ENCODE assay signal across 22 cellular contexts in the genomic region with DNA sequence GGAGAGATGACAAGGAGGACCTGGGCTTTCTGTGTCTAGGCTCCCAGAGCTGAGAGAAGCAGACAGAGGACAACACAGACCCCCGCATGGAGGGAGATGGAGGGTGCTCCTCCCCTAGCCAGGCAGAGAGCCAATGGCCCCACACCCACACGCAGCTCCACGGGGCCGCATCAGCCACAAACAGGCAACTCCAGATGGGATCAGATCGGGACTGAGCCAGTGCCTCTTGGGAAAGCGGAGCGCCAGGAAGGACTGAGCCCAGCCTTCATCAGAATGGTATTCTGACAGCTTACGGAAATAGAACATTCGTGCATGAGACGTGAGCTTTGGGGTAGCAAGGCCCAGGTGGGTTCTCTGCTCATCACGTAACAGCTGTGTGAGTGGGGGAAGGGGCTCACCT.
DNase-seq lines count a peak whose midpoint lies in the region; ATAC-seq, FAIRE-seq and TF ChIP-seq lines count a peak whose summit lies in the region.
"Had no signal": no experiment of that assay in that cellular context is flagged by ENCODE, and none has a peak within 500 bp of the region (broad histone marks: within the 10 kb centered on the region; RNA-seq: fewer than 3 reads in every experiment).

No MANE protein-coding gene starts in this region.

- H3K27me3 ChIP-seq in neuronal stem cell (ENCODE audit: control insufficient read depth in 3 of 3, insufficient read depth in 3 of 3, low read depth in 1 of 3, low read length in 3 of 3) (no peaks in the 10 kb centered on the region), gastrocnemius medialis (no peaks in the 10 kb centered on the region)
- H3K27me3 ChIP-seq: Peyer's patch had no signal

- ATAC-seq in A549 (no peak), gastrocnemius medialis (no peak)
- ATAC-seq: CD8-positive, alpha-beta T cell; SK-N-SH treated with all-trans-retinoic acid at 6 μM for 48 hours had no signal

- H3K4ac ChIP-seq in neuronal stem cell (ENCODE audit: low read length): no peak overlapping the region

- H2BK120ac ChIP-seq in neuronal stem cell (ENCODE audit: low read depth, low read length): no peak overlapping the region

- intact Hi-C loops in gastrocnemius medialis (cut with DNase I; ENCODE audit: low total_unique reads): no loop called here

- no peak for FAIRE-seq in A549 (lab: Jason Lieb, UNC)
- FAIRE-seq: GM19239 had no signal

- no peak overlapping the region for H2AFZ ChIP-seq in neuronal stem cell (ENCODE audit: low read length)

- H3K36me3 ChIP-seq in neuronal stem cell (replicated peaks in 1 of 2; ENCODE audit: control insufficient read depth in 2 of 2, insufficient read depth in 2 of 2, low read length in 2 of 2) (no peaks in the 10 kb centered on the region), gastrocnemius medialis (no peaks in the 10 kb centered on the region)
- H3K36me3 ChIP-seq: Peyer's patch had no signal

- WGBS in A549 (ENCODE audit: missing lambda C conversion rate): 95% methylated on average over 10 of the region's 11 CpGs
- WGBS in neuronal stem cell (ENCODE audit: extremely low coverage in 2 of 2, insufficient read length in 2 of 2, insufficient replicate concordance in 1 of 2), 2 donors: no CpG with 5 or more reads among the region's 11 CpGs

- in situ Hi-C loops in gastrocnemius medialis (cut with MboI; ENCODE audit: low sequenced_read_pairs in 4 of 4) (loop anchor here in 1 of 4 donors (25.0 kb wide), 2 partner anchors 92 to 108 kb away; no protein-coding TSS in a partner anchor), G401 (cut with HindIII; ENCODE audit: low sequenced_read_pairs) (no loop called here)

- H3K14ac ChIP-seq in neuronal stem cell (ENCODE audit: low read length): peak overlapping the region; percentile 31

- H2AK5ac ChIP-seq in neuronal stem cell (ENCODE audit: low read depth, low read length): no peak overlapping the region

- no peak overlapping the region for H3K9ac ChIP-seq in neuronal stem cell (ENCODE audit: low read depth, low read length, poor library complexity)

- no peak overlapping the region for H4K8ac ChIP-seq in neuronal stem cell (ENCODE audit: low read depth, low read length)

- TF ChIP-seq EP300 in A549 (IDR thresholded peaks at IDR 0.05): no peak

- no peak overlapping the region for H3K18ac ChIP-seq in neuronal stem cell (ENCODE audit: low read length)

- H3K4me1 ChIP-seq in A549: peaks cover 34% of the 10 kb centered on the region
- H3K4me1 ChIP-seq in neuronal stem cell (ENCODE audit: control insufficient read depth in 2 of 2, insufficient read depth in 1 of 2, low read depth in 1 of 2, low read length in 2 of 2): no peaks in the 10 kb centered on the region
- H3K4me1 ChIP-seq in gastrocnemius medialis: no peaks in the 10 kb centered on the region
- H3K4me1 ChIP-seq: Peyer's patch had no signal

- POLR2A ChIA-PET in A549 (lab: Yijun Ruan, JAX): no interaction called here

- TF ChIP-seq CTCF in A549 (IDR thresholded peaks at IDR 0.05): no peak
- no peak for TF ChIP-seq CTCF in gastrocnemius medialis (IDR thresholded peaks at IDR 0.05 in 4 of 5, conservative IDR thresholded peaks at IDR 0.05 in 1 of 5)

- H3K79me1 ChIP-seq in neuronal stem cell (ENCODE audit: low read depth, low read length): no peaks in the 10 kb centered on the region

- no peak for DNase-seq in A549 (ENCODE audit: low read depth in 1 of 2, low spot score in 1 of 2)
- peak; percentile 72 for DNase-seq in AG20443 (ENCODE audit: low spot score)
- peak; percentile 20 to 69 for DNase-seq in NCI-H446 (lab: John Stamatoyannopoulos, UW)
- DNase-seq in neuronal stem cell (ENCODE audit: low spot score): no peak
- no peak for DNase-seq in gastrocnemius medialis
- DNase-seq in DMS53 treated with DMSO at 0.1 percent for 48 hours (lab: John Stamatoyannopoulos, UW; ENCODE audit: unreplicated experiment): no peak
- no peak for DNase-seq in G401 (ENCODE audit: low spot score)
- no peak for DNase-seq in NCI-H187 treated with DMSO at 0.1 percent for 48 hours (lab: John Stamatoyannopoulos, UW)
- DNase-seq: AML-193; C1 segment of cervical spinal cord; CD8-positive, alpha-beta T cell; GF-D8; H7; NCI-H1105; NCI-H146; NCI-H2107; NCI-H226; NCI-H524 treated with DMSO at 0.1 percent for 48 hours; NCI-H82 had no signal

- no peak overlapping the region for H2BK12ac ChIP-seq in neuronal stem cell (ENCODE audit: low read length)

- no peak overlapping the region for H3K23ac ChIP-seq in neuronal stem cell (ENCODE audit: low read depth, low read length, poor library complexity)

- H2BK5ac ChIP-seq in neuronal stem cell (ENCODE audit: low read length): no peak overlapping the region

- H3K27ac ChIP-seq in A549 (peak overlapping the region; percentile 93 to 99), neuronal stem cell (replicated peaks; ENCODE audit: low read length) (no peak overlapping the region), gastrocnemius medialis (no peak overlapping the region)
- H3K27ac ChIP-seq: Peyer's patch had no signal

- no peak for TF ChIP-seq RAD21 in A549 (conservative IDR thresholded peaks at IDR 0.05 in 1 of 2, IDR thresholded peaks at IDR 0.05 in 1 of 2)

- peaks cover 22% of the 10 kb centered on the region for H3K9me3 ChIP-seq in A549
- H3K9me3 ChIP-seq in neuronal stem cell (replicated peaks in 1 of 2; ENCODE audit: control insufficient read depth in 2 of 2, insufficient read depth in 1 of 2, low read depth in 1 of 2, low read length in 2 of 2): no peaks in the 10 kb centered on the region
- no peaks in the 10 kb centered on the region for H3K9me3 ChIP-seq in gastrocnemius medialis
- H3K9me3 ChIP-seq: Peyer's patch had no signal

- TF ChIP-seq POLR2A in A549 (IDR thresholded peaks at IDR 0.05; ENCODE audit: low read length) (no peak), gastrocnemius medialis (IDR thresholded peaks at IDR 0.05) (no peak)

- no peak overlapping the region for H3K4me3 ChIP-seq in A549
- H3K4me3 ChIP-seq in neuronal stem cell (ENCODE audit: low read length in 2 of 2): no peak overlapping the region
- no peak overlapping the region for H3K4me3 ChIP-seq in gastrocnemius medialis
- H3K4me3 ChIP-seq: Peyer's patch had no signal

- H3K4me2 ChIP-seq in A549 (no peak overlapping the region), neuronal stem cell (ENCODE audit: insufficient read depth, low read length, poor library complexity, severe bottlenecking) (no peak overlapping the region)

- CTCF ChIA-PET in A549 (lab: Yijun Ruan, JAX): interaction anchor here (1.0 to 1.1 kb wide), 2 partner anchors 12 to 89 kb away, joined by 3 read pairs; no protein-coding TSS in a partner anchor

- H4K91ac ChIP-seq in neuronal stem cell (ENCODE audit: low read depth, low read length, poor library complexity): no peak overlapping the region

- H2BK15ac ChIP-seq in neuronal stem cell (ENCODE audit: low read length): no peak overlapping the region

TF ChIP-seq in A549, 52 proteins besides CTCF, POLR2A, EP300 and RAD21:
- TF ChIP-seq ESRRA (IDR thresholded peaks at IDR 0.05; ENCODE audit: borderline replicate concordance, low read length) (no peak), BHLHE40 (IDR thresholded peaks at IDR 0.05; ENCODE audit: low read depth, low read length) (no peak)
- TF ChIP-seq, protein P1, sequence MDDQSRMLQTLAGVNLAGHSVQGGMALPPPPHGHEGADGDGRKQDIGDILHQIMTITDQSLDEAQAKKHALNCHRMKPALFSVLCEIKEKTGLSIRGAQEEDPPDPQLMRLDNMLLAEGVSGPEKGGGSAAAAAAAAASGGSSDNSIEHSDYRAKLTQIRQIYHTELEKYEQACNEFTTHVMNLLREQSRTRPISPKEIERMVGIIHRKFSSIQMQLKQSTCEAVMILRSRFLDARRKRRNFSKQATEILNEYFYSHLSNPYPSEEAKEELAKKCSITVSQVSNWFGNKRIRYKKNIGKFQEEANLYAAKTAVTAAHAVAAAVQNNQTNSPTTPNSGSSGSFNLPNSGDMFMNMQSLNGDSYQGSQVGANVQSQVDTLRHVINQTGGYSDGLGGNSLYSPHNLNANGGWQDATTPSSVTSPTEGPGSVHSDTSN (IDR thresholded peaks at IDR 0.05): no peak

Comparison
In these comparisons a context has a peak if more than half of its experiments do, and no peak if none do; other contexts are left out.
1. DNase-seq: peak in AG20443 (single experiment) and NCI-H446 (2 of 2); none in A549 (0 of 2), neuronal stem cell (single experiment), gastrocnemius medialis (0 of 2), DMS53 treated with DMSO at 0.1 percent for 48 hours (single experiment), G401 (single experiment) and NCI-H187 treated with DMSO at 0.1 percent for 48 hours (single experiment).
2. H3K27ac ChIP-seq: peak in A549 (2 of 2); none in neuronal stem cell (single experiment) and gastrocnemius medialis (0 of 4).